ENCODE assay signal across 2 cellular contexts in the genomic region with DNA sequence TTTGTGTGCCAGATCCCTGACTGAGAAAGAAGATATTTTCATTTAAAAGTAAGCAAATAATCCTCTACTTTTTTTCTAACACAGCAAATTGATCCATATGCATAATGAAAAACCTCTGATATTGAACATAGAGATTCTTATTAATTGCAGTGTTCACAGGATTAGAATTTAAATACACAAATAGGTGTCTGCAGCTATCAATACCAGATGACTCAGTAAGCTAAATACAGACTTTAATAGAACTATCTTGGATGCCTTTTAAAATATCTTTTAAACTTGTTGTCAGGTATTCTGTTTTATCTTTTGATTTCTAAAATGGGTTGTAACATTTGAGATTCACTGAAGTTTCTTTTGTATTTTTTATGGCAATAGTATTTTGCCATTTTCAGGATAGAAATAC.
TF ChIP-seq lines count a peak whose summit lies in the region.

No MANE protein-coding gene starts in this region.

TF ChIP-seq in GM12878, 131 proteins besides CTCF, POLR2A, EP300 and RAD21:
- TF ChIP-seq, protein P1, sequence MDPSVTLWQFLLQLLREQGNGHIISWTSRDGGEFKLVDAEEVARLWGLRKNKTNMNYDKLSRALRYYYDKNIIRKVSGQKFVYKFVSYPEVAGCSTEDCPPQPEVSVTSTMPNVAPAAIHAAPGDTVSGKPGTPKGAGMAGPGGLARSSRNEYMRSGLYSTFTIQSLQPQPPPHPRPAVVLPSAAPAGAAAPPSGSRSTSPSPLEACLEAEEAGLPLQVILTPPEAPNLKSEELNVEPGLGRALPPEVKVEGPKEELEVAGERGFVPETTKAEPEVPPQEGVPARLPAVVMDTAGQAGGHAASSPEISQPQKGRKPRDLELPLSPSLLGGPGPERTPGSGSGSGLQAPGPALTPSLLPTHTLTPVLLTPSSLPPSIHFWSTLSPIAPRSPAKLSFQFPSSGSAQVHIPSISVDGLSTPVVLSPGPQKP (IDR thresholded peaks at IDR 0.05; ENCODE audit: low read depth, low read length): no peak
- no peak for TF ChIP-seq FOS (IDR thresholded peaks at IDR 0.05; ENCODE audit: borderline replicate concordance, extremely low read depth, insufficient read length)

TF ChIP-seq in WTC11, 78 proteins besides CTCF, POLR2A, EP300 and RAD21 (continued from another document):
- TF ChIP-seq ELF4 (CRISPR knock-in tag; IDR thresholded peaks at IDR 0.05; ENCODE audit: low read depth) (no peak), SOX15 (CRISPR knock-in tag; IDR thresholded peaks at IDR 0.05) (no peak), ZNF263 (CRISPR knock-in tag; IDR thresholded peaks at IDR 0.05; ENCODE audit: low read depth) (no peak), ZNF423 (CRISPR knock-in tag; IDR thresholded peaks at IDR 0.05) (no peak), TP53 (CRISPR knock-in tag; IDR thresholded peaks at IDR 0.05) (no peak), CREM (CRISPR knock-in tag; IDR thresholded peaks at IDR 0.05) (no peak), ZBTB21 (CRISPR knock-in tag; IDR thresholded peaks at IDR 0.05; ENCODE audit: borderline replicate concordance) (no peak), TEAD4 (CRISPR knock-in tag; IDR thresholded peaks at IDR 0.05) (no peak), SMAD4 (CRISPR knock-in tag; IDR thresholded peaks at IDR 0.05) (no peak), ZNF232 (CRISPR knock-in tag; IDR thresholded peaks at IDR 0.05) (no peak)
- TF ChIP-seq, protein P2, sequence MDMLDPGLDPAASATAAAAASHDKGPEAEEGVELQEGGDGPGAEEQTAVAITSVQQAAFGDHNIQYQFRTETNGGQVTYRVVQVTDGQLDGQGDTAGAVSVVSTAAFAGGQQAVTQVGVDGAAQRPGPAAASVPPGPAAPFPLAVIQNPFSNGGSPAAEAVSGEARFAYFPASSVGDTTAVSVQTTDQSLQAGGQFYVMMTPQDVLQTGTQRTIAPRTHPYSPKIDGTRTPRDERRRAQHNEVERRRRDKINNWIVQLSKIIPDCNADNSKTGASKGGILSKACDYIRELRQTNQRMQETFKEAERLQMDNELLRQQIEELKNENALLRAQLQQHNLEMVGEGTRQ (CRISPR knock-in tag; IDR thresholded peaks at IDR 0.05): no peak
- TF ChIP-seq, protein P3, sequence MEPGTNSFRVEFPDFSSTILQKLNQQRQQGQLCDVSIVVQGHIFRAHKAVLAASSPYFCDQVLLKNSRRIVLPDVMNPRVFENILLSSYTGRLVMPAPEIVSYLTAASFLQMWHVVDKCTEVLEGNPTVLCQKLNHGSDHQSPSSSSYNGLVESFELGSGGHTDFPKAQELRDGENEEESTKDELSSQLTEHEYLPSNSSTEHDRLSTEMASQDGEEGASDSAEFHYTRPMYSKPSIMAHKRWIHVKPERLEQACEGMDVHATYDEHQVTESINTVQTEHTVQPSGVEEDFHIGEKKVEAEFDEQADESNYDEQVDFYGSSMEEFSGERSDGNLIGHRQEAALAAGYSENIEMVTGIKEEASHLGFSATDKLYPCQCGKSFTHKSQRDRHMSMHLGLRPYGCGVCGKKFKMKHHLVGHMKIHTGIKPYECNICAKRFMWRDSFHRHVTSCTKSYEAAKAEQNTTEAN (CRISPR knock-in tag; IDR thresholded peaks at IDR 0.05): no peak
- TF ChIP-seq, protein P4, sequence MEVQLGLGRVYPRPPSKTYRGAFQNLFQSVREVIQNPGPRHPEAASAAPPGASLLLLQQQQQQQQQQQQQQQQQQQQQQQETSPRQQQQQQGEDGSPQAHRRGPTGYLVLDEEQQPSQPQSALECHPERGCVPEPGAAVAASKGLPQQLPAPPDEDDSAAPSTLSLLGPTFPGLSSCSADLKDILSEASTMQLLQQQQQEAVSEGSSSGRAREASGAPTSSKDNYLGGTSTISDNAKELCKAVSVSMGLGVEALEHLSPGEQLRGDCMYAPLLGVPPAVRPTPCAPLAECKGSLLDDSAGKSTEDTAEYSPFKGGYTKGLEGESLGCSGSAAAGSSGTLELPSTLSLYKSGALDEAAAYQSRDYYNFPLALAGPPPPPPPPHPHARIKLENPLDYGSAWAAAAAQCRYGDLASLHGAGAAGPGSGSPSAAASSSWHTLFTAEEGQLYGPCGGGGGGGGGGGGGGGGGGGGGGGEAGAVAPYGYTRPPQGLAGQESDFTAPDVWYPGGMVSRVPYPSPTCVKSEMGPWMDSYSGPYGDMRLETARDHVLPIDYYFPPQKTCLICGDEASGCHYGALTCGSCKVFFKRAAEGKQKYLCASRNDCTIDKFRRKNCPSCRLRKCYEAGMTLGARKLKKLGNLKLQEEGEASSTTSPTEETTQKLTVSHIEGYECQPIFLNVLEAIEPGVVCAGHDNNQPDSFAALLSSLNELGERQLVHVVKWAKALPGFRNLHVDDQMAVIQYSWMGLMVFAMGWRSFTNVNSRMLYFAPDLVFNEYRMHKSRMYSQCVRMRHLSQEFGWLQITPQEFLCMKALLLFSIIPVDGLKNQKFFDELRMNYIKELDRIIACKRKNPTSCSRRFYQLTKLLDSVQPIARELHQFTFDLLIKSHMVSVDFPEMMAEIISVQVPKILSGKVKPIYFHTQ (CRISPR knock-in tag; IDR thresholded peaks at IDR 0.05): no peak
